Comparison of ENCODE assay signal across 25 cellular contexts in the genomic region with DNA sequence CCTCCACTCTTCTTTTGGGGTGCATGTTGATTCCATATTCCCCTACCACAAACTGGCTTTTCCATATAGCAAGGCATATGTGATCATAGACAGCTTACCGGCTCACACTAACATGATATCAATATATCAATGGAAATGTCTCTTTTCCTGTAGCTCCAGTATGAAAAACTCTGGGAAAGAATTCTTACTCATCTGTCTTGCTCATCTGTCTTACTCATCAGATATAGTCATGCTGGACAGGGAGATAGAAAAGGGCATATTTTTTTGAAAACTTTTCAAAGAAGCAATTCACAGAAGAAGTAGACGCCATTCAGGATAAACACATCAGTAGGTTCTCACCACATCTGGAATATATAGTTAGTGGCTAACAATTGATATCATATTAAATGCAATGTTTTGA.
"Had no signal": no experiment of that assay in that cellular context is flagged by ENCODE, and none has a peak within 500 bp of the region (broad histone marks: within the 10 kb centered on the region; RNA-seq: fewer than 3 reads in every experiment).

No MANE protein-coding gene starts in this region.

- H3K4me3 ChIP-seq: Peyer's patch had no signal

- H3K4me1 ChIP-seq: Peyer's patch had no signal

- DNase-seq: activated CD4-positive, alpha-beta T cell treated with anti-CD3 and anti-CD28 coated beads for 36 hours; activated CD4-positive, alpha-beta T cell treated with anti-CD3 and anti-CD28 coated beads, Interleukin-2, amount 10 ng/mL, durations not matched to agents 7 days and 5 days; activated CD4-positive, alpha-beta T cell treated with anti-CD3 and anti-CD28 coated beads, Interleukin-2, amount 50 U/mL, for 48 hours; activated CD8-positive, alpha-beta T cell treated with anti-CD3 and anti-CD28 coated beads, Interleukin-2, amount 10 ng/mL, durations not matched to agents 7 days and 5 days; activated gamma-delta T cell treated with Interleukin-2 at 50 U/mL for 16 hours; activated naive CD4-positive, alpha-beta T cell treated with anti-CD3 and anti-CD28 coated beads for 36 hours; activated naive CD8-positive, alpha-beta T cell treated with anti-CD3 and anti-CD28 coated beads, Interleukin-2, amount 50 U/mL, for 24 hours; activated T-cell treated with anti-CD3 and anti-CD28 coated beads for 4 hours; activated T-cell treated with anti-CD3 and anti-CD28 coated beads, Interleukin-2, amount 50 U/mL, for 4 hours; anterior cingulate cortex; central memory CD4-positive, alpha-beta T cell; Kasumi-1; KBM-7; MM.1S; MV-4-11; NCI-H1092; NCI-H1436 treated with DMSO at 0.1 percent for 48 hours; NCI-H1694 treated with DMSO at 0.1 percent for 48 hours; NCI-H2029; NCI-H345; NCI-H524 treated with DMSO at 0.1 percent for 48 hours; Peyer's patch; Right ventricle myocardium superior; T1000 had no signal

- H3K36me3 ChIP-seq: Peyer's patch had no signal

- H3K9me3 ChIP-seq: Peyer's patch had no signal

- H3K27ac ChIP-seq: Peyer's patch, RWPE1 had no signal

- H3K27me3 ChIP-seq: Peyer's patch had no signal
